8 cellular contexts compared by ENCODE assay signal in genomic region chrX:110167952-110168451, GRCh38.
DNase-seq lines count a peak whose midpoint lies in the region; ATAC-seq and TF ChIP-seq lines count a peak whose summit lies in the region.

No MANE protein-coding gene starts in this region.

- H2AFZ ChIP-seq in parathyroid adenoma: no peak overlapping the region

- ATAC-seq in HG02885 (IDR thresholded peaks at IDR 0.05; ENCODE audit: poor library complexity, unreplicated experiment): peak; percentile 36

- no peaks in the 10 kb centered on the region for H3K79me2 ChIP-seq in parathyroid adenoma

- no peak overlapping the region for H3K27ac ChIP-seq in effector memory CD4-positive, alpha-beta T cell (ENCODE audit: insufficient read depth, low read length, poor library complexity, severe bottlenecking)
- no peak overlapping the region for H3K27ac ChIP-seq in parathyroid adenoma

- no peaks in the 10 kb centered on the region for H3K4me1 ChIP-seq in effector memory CD4-positive, alpha-beta T cell (ENCODE audit: control insufficient read depth, insufficient read depth, low read length, poor library complexity, severe bottlenecking)
- H3K4me1 ChIP-seq in parathyroid adenoma: no peaks in the 10 kb centered on the region

- no peaks in the 10 kb centered on the region for H3K27me3 ChIP-seq in effector memory CD4-positive, alpha-beta T cell (replicated peaks; ENCODE audit: control insufficient read depth, insufficient read depth, low read length, poor library complexity, severe bottlenecking)
- H3K27me3 ChIP-seq in parathyroid adenoma (ENCODE audit: control insufficient read depth, insufficient read depth, low read length): no peaks in the 10 kb centered on the region

- H3K4me3 ChIP-seq in effector memory CD4-positive, alpha-beta T cell (ENCODE audit: insufficient read depth, low read depth, low read length, poor library complexity, severe bottlenecking): no peak overlapping the region
- no peak overlapping the region for H3K4me3 ChIP-seq in parathyroid adenoma (ENCODE audit: low read depth, low read length)

- peak; percentile 48 for TF ChIP-seq CTCF in parathyroid adenoma (IDR thresholded peaks at IDR 0.05)

- DNase-seq in Ammon's horn (ENCODE audit: low spot score): peak; percentile 19
- peak; percentile 16 to 41 for DNase-seq in activated CD4-positive, alpha-beta T cell treated with anti-CD3 and anti-CD28 coated beads, Interleukin-2, amount 50 U/mL, for 4 hours
- peak in 2 of 3 donors; percentile 13 to 34 for DNase-seq in effector memory CD4-positive, alpha-beta T cell
- no peak for DNase-seq in NOMO-1 treated with DMSO at 0.1 percent for 48 hours (lab: John Stamatoyannopoulos, UW; ENCODE audit: unreplicated experiment)
- DNase-seq in inferior parietal cortex (ENCODE audit: extremely low spot score): no peak
- DNase-seq in SK-N-DZ (ENCODE audit: low spot score): no peak

- H3K9ac ChIP-seq in parathyroid adenoma: no peak overlapping the region

- H3K9me3 ChIP-seq in effector memory CD4-positive, alpha-beta T cell (ENCODE audit: control insufficient read depth, low read length): no peaks in the 10 kb centered on the region
- H3K9me3 ChIP-seq in parathyroid adenoma (ENCODE audit: control insufficient read depth, low read length): no peaks in the 10 kb centered on the region

- H3K4me2 ChIP-seq in parathyroid adenoma (ENCODE audit: low read length): no peak overlapping the region

- no peaks in the 10 kb centered on the region for H3K36me3 ChIP-seq in effector memory CD4-positive, alpha-beta T cell (ENCODE audit: control insufficient read depth, insufficient read depth, low read length)
- H3K36me3 ChIP-seq in parathyroid adenoma (ENCODE audit: control insufficient read depth, insufficient read depth, low read length): no peaks in the 10 kb centered on the region

Comparison
In these comparisons a context has a peak if more than half of its experiments do, and no peak if none do; other contexts are left out.
1. DNase-seq: peak in Ammon's horn (single experiment), activated CD4-positive, alpha-beta T cell treated with anti-CD3 and anti-CD28 coated beads, Interleukin-2, amount 50 U/mL, for 4 hours (2 of 2) and effector memory CD4-positive, alpha-beta T cell (2 of 3); none in NOMO-1 treated with DMSO at 0.1 percent for 48 hours (single experiment), inferior parietal cortex (single experiment) and SK-N-DZ (single experiment).